2 cellular contexts compared by ENCODE assay signal in the genomic region with DNA sequence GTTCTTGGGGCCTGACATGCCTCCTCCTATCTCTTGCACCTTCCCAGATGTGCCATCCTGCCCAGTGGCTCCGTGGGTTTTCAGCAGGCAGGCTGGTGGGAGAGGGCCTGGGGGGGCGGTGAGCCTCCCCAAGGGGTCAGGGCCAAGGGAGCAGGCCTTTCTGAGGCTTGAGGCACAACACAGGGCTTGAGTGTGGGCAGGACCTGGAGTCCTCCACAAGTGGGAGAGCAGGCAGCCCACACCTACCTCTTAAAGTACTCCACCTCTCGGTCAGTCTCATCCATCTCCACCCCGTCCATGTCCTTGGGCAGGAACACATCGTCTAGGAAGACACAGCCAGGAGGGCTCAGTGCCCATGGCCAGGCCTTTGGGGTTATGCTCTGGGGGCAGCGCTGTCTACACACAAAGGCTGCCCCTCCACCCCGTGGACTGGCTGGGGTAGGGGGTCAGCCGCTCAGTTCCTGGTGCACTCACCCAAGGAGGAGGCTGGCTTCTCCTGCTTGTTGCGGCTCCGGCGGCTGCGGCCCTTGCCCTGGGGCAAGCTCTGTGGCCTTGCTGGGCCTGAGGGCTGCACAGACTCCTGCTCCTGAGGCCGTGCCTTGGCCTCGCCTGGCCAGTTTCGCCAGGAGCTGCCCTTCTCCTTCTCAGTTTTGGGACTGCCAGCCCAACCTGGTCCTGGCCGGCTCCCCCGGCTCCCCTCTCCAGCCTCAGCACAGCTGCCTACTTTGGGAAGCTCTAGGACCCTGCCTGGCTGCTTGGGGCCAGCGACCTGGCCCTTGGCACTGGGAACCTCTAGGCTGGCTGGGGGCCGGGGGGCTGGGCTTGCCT.
TF ChIP-seq lines count a peak whose summit lies in the region.

No MANE protein-coding gene starts in this region.

TF ChIP-seq in IMR-90, 13 proteins besides CTCF, POLR2A, EP300 and RAD21:
- TF ChIP-seq SMC3 (IDR thresholded peaks at IDR 0.05; ENCODE audit: low read depth, low read length) (no peak), CHD1 (IDR thresholded peaks at IDR 0.05; ENCODE audit: low read depth, low read length) (no peak), FOS (IDR thresholded peaks at IDR 0.05; ENCODE audit: low read depth, low read length) (no peak), NFE2L2 (IDR thresholded peaks at IDR 0.05; ENCODE audit: low read depth, low read length) (no peak), CEBPB (IDR thresholded peaks at IDR 0.05; ENCODE audit: low read depth, low read length) (no peak), RCOR1 (IDR thresholded peaks at IDR 0.05; ENCODE audit: insufficient replicate concordance, low read length) (no peak), MXI1 (IDR thresholded peaks at IDR 0.05; ENCODE audit: borderline replicate concordance, low read depth, low read length) (no peak)
- TF ChIP-seq, protein P1, sequence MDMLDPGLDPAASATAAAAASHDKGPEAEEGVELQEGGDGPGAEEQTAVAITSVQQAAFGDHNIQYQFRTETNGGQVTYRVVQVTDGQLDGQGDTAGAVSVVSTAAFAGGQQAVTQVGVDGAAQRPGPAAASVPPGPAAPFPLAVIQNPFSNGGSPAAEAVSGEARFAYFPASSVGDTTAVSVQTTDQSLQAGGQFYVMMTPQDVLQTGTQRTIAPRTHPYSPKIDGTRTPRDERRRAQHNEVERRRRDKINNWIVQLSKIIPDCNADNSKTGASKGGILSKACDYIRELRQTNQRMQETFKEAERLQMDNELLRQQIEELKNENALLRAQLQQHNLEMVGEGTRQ (IDR thresholded peaks at IDR 0.05; ENCODE audit: low read depth, low read length) = no peak
- TF ChIP-seq, protein P2, sequence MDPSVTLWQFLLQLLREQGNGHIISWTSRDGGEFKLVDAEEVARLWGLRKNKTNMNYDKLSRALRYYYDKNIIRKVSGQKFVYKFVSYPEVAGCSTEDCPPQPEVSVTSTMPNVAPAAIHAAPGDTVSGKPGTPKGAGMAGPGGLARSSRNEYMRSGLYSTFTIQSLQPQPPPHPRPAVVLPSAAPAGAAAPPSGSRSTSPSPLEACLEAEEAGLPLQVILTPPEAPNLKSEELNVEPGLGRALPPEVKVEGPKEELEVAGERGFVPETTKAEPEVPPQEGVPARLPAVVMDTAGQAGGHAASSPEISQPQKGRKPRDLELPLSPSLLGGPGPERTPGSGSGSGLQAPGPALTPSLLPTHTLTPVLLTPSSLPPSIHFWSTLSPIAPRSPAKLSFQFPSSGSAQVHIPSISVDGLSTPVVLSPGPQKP (IDR thresholded peaks at IDR 0.05; ENCODE audit: borderline replicate concordance, low read depth, low read length) = no peak

TF ChIP-seq in HepG2, 621 proteins besides CTCF, POLR2A, EP300 and RAD21:
- TF ChIP-seq XBP1 (CRISPR knock-in tag; IDR thresholded peaks at IDR 0.05) (no peak), ZNF136 (CRISPR knock-in tag; IDR thresholded peaks at IDR 0.05; ENCODE audit: low read depth) (no peak), ZNF326 (CRISPR knock-in tag; IDR thresholded peaks at IDR 0.05; ENCODE audit: borderline replicate concordance) (no peak), ATM (IDR thresholded peaks at IDR 0.05; ENCODE audit: borderline replicate concordance) (no peak), FOXO1 (CRISPR knock-in tag; IDR thresholded peaks at IDR 0.05) (no peak), BORCS8-MEF2B (CRISPR knock-in tag; IDR thresholded peaks at IDR 0.05) (no peak), BHLHE40 (IDR thresholded peaks at IDR 0.05; ENCODE audit: low read length) (no peak), RNF2 (conservative IDR thresholded peaks at IDR 0.05; ENCODE audit: low read depth) (no peak), PHF20 (CRISPR knock-in tag; IDR thresholded peaks at IDR 0.05) (no peak), AGO2 (optimal IDR thresholded peaks at IDR 0.05; ENCODE audit: low read depth, low read length) (peak; percentile 88), KDM6A (CRISPR knock-in tag; IDR thresholded peaks at IDR 0.05; ENCODE audit: low read depth) (no peak), ZSCAN22 (CRISPR knock-in tag; IDR thresholded peaks at IDR 0.05) (no peak), ZKSCAN1 (IDR thresholded peaks at IDR 0.05; ENCODE audit: low read length) (no peak), RBFOX2 (IDR thresholded peaks at IDR 0.05; ENCODE audit: low read depth, low read length) (peak; percentile 36; the same call in 1 of the 2 replicates), NR1H2 (CRISPR knock-in tag; IDR thresholded peaks at IDR 0.05; ENCODE audit: borderline replicate concordance, low read depth) (no peak), TOPORS (CRISPR knock-in tag; IDR thresholded peaks at IDR 0.05) (no peak)
- TF ChIP-seq, protein P3, sequence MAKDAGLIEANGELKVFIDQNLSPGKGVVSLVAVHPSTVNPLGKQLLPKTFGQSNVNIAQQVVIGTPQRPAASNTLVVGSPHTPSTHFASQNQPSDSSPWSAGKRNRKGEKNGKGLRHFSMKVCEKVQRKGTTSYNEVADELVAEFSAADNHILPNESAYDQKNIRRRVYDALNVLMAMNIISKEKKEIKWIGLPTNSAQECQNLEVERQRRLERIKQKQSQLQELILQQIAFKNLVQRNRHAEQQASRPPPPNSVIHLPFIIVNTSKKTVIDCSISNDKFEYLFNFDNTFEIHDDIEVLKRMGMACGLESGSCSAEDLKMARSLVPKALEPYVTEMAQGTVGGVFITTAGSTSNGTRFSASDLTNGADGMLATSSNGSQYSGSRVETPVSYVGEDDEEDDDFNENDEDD (CRISPR knock-in tag; IDR thresholded peaks at IDR 0.05; ENCODE audit: borderline replicate concordance) = no peak
- TF ChIP-seq, protein P4, sequence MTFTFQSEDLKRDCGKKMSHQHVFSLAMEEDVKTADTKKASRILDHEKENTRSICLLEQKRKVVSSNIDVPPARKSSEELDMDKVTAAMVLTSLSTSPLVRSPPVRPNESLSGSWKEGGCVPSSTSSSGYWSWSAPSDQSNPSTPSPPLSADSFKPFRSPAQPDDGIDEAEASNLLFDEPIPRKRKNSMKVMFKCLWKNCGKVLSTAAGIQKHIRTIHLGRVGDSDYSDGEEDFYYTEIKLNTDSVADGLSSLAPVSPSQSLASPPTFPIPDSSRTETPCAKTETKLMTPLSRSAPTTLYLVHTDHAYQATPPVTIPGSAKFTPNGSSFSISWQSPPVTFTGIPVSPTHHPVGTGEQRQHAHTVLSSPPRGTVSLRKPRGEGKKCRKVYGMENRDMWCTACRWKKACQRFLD (CRISPR knock-in tag; IDR thresholded peaks at IDR 0.05; ENCODE audit: borderline replicate concordance) = no peak
- TF ChIP-seq, protein P5, sequence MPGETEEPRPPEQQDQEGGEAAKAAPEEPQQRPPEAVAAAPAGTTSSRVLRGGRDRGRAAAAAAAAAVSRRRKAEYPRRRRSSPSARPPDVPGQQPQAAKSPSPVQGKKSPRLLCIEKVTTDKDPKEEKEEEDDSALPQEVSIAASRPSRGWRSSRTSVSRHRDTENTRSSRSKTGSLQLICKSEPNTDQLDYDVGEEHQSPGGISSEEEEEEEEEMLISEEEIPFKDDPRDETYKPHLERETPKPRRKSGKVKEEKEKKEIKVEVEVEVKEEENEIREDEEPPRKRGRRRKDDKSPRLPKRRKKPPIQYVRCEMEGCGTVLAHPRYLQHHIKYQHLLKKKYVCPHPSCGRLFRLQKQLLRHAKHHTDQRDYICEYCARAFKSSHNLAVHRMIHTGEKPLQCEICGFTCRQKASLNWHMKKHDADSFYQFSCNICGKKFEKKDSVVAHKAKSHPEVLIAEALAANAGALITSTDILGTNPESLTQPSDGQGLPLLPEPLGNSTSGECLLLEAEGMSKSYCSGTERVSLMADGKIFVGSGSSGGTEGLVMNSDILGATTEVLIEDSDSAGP (CRISPR knock-in tag; IDR thresholded peaks at IDR 0.05; ENCODE audit: borderline replicate concordance) = 0 out of 2 replicates have a peak, but pooled peaks have one; percentile 10
- TF ChIP-seq, protein P6, sequence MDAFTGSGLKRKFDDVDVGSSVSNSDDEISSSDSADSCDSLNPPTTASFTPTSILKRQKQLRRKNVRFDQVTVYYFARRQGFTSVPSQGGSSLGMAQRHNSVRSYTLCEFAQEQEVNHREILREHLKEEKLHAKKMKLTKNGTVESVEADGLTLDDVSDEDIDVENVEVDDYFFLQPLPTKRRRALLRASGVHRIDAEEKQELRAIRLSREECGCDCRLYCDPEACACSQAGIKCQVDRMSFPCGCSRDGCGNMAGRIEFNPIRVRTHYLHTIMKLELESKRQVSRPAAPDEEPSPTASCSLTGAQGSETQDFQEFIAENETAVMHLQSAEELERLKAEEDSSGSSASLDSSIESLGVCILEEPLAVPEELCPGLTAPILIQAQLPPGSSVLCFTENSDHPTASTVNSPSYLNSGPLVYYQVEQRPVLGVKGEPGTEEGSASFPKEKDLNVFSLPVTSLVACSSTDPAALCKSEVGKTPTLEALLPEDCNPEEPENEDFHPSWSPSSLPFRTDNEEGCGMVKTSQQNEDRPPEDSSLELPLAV (CRISPR knock-in tag; conservative IDR thresholded peaks at IDR 0.05; ENCODE audit: low read depth) = no peak
